In the genomic region with DNA sequence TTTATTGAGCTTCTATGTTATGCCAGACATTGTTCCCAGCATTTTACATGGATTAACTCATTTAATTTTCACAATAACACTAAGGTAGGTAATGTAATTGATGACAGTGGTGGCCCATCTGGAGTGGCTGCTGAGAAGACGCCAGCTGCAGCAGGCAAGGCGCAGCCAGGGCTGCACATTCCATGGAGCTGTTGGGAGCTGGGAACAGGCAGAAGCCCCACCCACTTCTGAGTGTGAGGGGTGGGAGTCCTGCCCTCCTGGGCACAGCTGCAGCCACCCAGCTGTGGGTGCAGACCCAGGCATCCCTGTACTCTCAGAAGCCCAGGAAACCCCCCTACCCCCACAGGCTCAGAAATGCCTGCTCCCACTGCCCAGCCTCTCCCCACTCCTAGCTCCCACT, we compare ENCODE assay signal across 1 cellular context.
TF ChIP-seq lines count a peak whose summit lies in the region.

No MANE protein-coding gene starts in this region.

TF ChIP-seq in H1, 55 proteins besides CTCF, POLR2A, EP300 and RAD21:
- TF ChIP-seq CREB1 (IDR thresholded peaks at IDR 0.05), result no peak
- TF ChIP-seq RNF2 (IDR thresholded peaks at IDR 0.05; ENCODE audit: borderline replicate concordance, low read depth, low read length, missing control alignments, poor library complexity, severe bottlenecking), result no peak
- TF ChIP-seq YY1 (IDR thresholded peaks at IDR 0.05; ENCODE audit: low read depth, low read length), result no peak
TF ChIP-seq in H1: peak in this region for 0.
